ENCODE assay signal across 1 cellular context in genomic region chr12:40137252-40137651, GRCh38.
TF ChIP-seq lines count a peak whose summit lies in the region.

No MANE protein-coding gene starts in this region.

TF ChIP-seq in GM23338, 12 proteins besides CTCF, POLR2A, EP300 and RAD21 (continued from another document):
- TF ChIP-seq ZNF462 (CRISPR knock-in tag; IDR thresholded peaks at IDR 0.05) (no peak), EZH2phosphoT487 (IDR thresholded peaks at IDR 0.05; ENCODE audit: unreplicated experiment) (no peak), EZH2 (IDR thresholded peaks at IDR 0.05; ENCODE audit: low read depth, unreplicated experiment) (no peak), CREB1 (CRISPR knock-in tag; IDR thresholded peaks at IDR 0.05; ENCODE audit: low read depth) (no peak), NANOG (IDR thresholded peaks at IDR 0.05; ENCODE audit: borderline replicate concordance) (no peak), ZNF331 (CRISPR knock-in tag; IDR thresholded peaks at IDR 0.05; ENCODE audit: low read depth) (no peak), JUNB (IDR thresholded peaks at IDR 0.05; ENCODE audit: unreplicated experiment) (no peak)
- TF ChIP-seq, protein P1, sequence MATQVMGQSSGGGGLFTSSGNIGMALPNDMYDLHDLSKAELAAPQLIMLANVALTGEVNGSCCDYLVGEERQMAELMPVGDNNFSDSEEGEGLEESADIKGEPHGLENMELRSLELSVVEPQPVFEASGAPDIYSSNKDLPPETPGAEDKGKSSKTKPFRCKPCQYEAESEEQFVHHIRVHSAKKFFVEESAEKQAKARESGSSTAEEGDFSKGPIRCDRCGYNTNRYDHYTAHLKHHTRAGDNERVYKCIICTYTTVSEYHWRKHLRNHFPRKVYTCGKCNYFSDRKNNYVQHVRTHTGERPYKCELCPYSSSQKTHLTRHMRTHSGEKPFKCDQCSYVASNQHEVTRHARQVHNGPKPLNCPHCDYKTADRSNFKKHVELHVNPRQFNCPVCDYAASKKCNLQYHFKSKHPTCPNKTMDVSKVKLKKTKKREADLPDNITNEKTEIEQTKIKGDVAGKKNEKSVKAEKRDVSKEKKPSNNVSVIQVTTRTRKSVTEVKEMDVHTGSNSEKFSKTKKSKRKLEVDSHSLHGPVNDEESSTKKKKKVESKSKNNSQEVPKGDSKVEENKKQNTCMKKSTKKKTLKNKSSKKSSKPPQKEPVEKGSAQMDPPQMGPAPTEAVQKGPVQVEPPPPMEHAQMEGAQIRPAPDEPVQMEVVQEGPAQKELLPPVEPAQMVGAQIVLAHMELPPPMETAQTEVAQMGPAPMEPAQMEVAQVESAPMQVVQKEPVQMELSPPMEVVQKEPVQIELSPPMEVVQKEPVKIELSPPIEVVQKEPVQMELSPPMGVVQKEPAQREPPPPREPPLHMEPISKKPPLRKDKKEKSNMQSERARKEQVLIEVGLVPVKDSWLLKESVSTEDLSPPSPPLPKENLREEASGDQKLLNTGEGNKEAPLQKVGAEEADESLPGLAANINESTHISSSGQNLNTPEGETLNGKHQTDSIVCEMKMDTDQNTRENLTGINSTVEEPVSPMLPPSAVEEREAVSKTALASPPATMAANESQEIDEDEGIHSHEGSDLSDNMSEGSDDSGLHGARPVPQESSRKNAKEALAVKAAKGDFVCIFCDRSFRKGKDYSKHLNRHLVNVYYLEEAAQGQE (IDR thresholded peaks at IDR 0.05; ENCODE audit: unreplicated experiment): no peak
